25 cellular contexts compared by ENCODE assay signal in the genomic region with DNA sequence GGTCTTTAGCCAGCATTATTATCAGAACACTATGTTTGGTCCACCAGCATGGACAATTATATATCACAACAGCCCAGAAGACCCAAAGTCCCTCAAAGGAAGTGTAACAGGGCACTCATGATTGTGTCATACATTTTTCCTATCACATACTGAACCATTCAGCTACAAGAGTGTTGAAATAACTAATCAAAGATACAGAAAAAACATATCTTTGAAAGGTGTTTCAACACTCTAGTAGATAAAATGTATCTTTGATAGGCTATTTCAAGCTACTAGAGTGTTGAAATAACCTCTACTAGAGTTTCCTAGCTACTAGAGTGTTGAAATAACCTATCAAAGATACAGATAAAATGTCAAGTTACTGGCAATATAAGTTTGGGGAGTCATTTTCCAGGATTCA.
"Had no signal": no experiment of that assay in that cellular context is flagged by ENCODE, and none has a peak within 500 bp of the region (broad histone marks: within the 10 kb centered on the region; RNA-seq: fewer than 3 reads in every experiment).

No MANE protein-coding gene starts in this region.

- FAIRE-seq: HTR-8/SVneo, RCC 7860 had no signal

- H3K9me3 ChIP-seq: MG63, SK-N-SH had no signal

- H3K4me3 ChIP-seq: MG63 had no signal

- H3K27ac ChIP-seq: HL-60 had no signal

- H3K4me2 ChIP-seq: SK-N-SH had no signal

- H3K9ac ChIP-seq: SK-N-SH had no signal

- DNase-seq: IMR-90, Karpas-422, KG1, MG63, NCI-H1092, NCI-H1105 treated with DMSO at 0.1 percent for 48 hours, NCI-H1417 treated with DMSO at 0.1 percent for 48 hours, NCI-H146, NCI-H1694 treated with DMSO at 0.1 percent for 48 hours, NCI-H1930, NCI-H2081, NCI-H2171, NCI-H226, NCI-H446, NCI-H510A, NCI-H524 treated with DMSO at 0.1 percent for 48 hours, NCI-H69, NCI-H774, RPMI8226, SHP77, SK-N-SH, SW 1271 had no signal

- H3K27me3 ChIP-seq: MG63 had no signal

- H3K36me3 ChIP-seq: MG63 had no signal
